ENCODE assay signal across 19 cellular contexts in genomic region chr10:113999520-113999919, GRCh38. TPM values are rescaled to one million over a fixed set of nuclear protein-coding genes. Genes with fewer than 3 reads are reported as not detected.
DNase-seq lines count a peak whose midpoint lies in the region; ATAC-seq and TF ChIP-seq lines count a peak whose summit lies in the region.
"Had no signal": no experiment of that assay in that cellular context is flagged by ENCODE, and none has a peak within 500 bp of the region (broad histone marks: within the 10 kb centered on the region; RNA-seq: fewer than 3 reads in every experiment).

No MANE protein-coding gene starts in this region.

- H3K4me1 Mint-ChIP-seq in dendritic cell treated with granulocyte-macrophage colony-stimulating factor and Interleukin-4, amounts not matched to agents 40 ng/mL and 50 ng/mL, for 4 days (ENCODE audit: low read depth): peaks cover 54% of the 10 kb centered on the region
- no peaks in the 10 kb centered on the region for H3K4me1 Mint-ChIP-seq in activated T-cell treated with anti-CD3 and anti-CD28 coated beads, Interleukin-2, amount 50 U/mL, for 72 hours (ENCODE audit: low read depth)
- peaks cover 2% of the 10 kb centered on the region for H3K4me1 Mint-ChIP-seq in activated naive CD4-positive, alpha-beta T cell treated with anti-CD3 and anti-CD28 coated beads for 36 hours (ENCODE audit: low read depth)

- TF ChIP-seq CTCF in right atrium auricular region (IDR thresholded peaks at IDR 0.05): no peak
- no peak for TF ChIP-seq CTCF in mucosa of descending colon (IDR thresholded peaks at IDR 0.05)

- H3K36me3 ChIP-seq in right atrium auricular region (no peaks in the 10 kb centered on the region), mucosa of descending colon (ENCODE audit: low read depth) (no peaks in the 10 kb centered on the region)

- H3K9me3 ChIP-seq in right atrium auricular region: no peaks in the 10 kb centered on the region
- no peaks in the 10 kb centered on the region for H3K9me3 ChIP-seq in mucosa of descending colon

- ATAC-seq in Right ventricle myocardium superior (ENCODE audit: poor library complexity) (peak; percentile 44), mucosa of descending colon (peak; percentile 86)
- no peak for ATAC-seq in activated T-cell treated with anti-CD3 and anti-CD28 coated beads, Interleukin-2, amount 50 U/mL, for 72 hours (replicated peaks in 1 of 2)
- ATAC-seq: CD8-positive, alpha-beta T cell; HCT116 had no signal

- H3K4me3 ChIP-seq in right atrium auricular region (no peak overlapping the region), mucosa of descending colon (no peak overlapping the region)
- H3K4me3 ChIP-seq: GM23248 had no signal

- no peak overlapping the region for H3K27ac ChIP-seq in right atrium auricular region
- H3K27ac ChIP-seq: GM23248 had no signal

- H3K4me1 ChIP-seq in right atrium auricular region: peaks cover 0 to 9% of the 10 kb centered on the region in 2 donors
- peaks cover 9% of the 10 kb centered on the region for H3K4me1 ChIP-seq in mucosa of descending colon (ENCODE audit: low read depth)

- H3K27me3 Mint-ChIP-seq in dendritic cell treated with granulocyte-macrophage colony-stimulating factor and Interleukin-4, amounts not matched to agents 40 ng/mL and 50 ng/mL, for 4 days: peaks cover 21% of the 10 kb centered on the region
- H3K27me3 Mint-ChIP-seq in activated T-cell treated with anti-CD3 and anti-CD28 coated beads, Interleukin-2, amount 50 U/mL, for 72 hours (ENCODE audit: low read depth): peaks cover 51% of the 10 kb centered on the region
- peaks cover 5% of the 10 kb centered on the region for H3K27me3 Mint-ChIP-seq in activated naive CD4-positive, alpha-beta T cell treated with anti-CD3 and anti-CD28 coated beads for 36 hours (ENCODE audit: low read depth)

- no peaks in the 10 kb centered on the region for H3K9me3 Mint-ChIP-seq in dendritic cell treated with granulocyte-macrophage colony-stimulating factor and Interleukin-4, amounts not matched to agents 40 ng/mL and 50 ng/mL, for 4 days
- H3K9me3 Mint-ChIP-seq in activated T-cell treated with anti-CD3 and anti-CD28 coated beads, Interleukin-2, amount 50 U/mL, for 72 hours: no peaks in the 10 kb centered on the region
- no peaks in the 10 kb centered on the region for H3K9me3 Mint-ChIP-seq in activated naive CD4-positive, alpha-beta T cell treated with anti-CD3 and anti-CD28 coated beads for 36 hours
- H3K9me3 Mint-ChIP-seq: CD8-positive, alpha-beta T cell had no signal

- H3K36me3 Mint-ChIP-seq in dendritic cell treated with granulocyte-macrophage colony-stimulating factor and Interleukin-4, amounts not matched to agents 40 ng/mL and 50 ng/mL, for 4 days (ENCODE audit: low read depth): no peaks in the 10 kb centered on the region
- no peaks in the 10 kb centered on the region for H3K36me3 Mint-ChIP-seq in activated T-cell treated with anti-CD3 and anti-CD28 coated beads, Interleukin-2, amount 50 U/mL, for 72 hours (ENCODE audit: insufficient read depth in 2 of 2)
- no peaks in the 10 kb centered on the region for H3K36me3 Mint-ChIP-seq in activated naive CD4-positive, alpha-beta T cell treated with anti-CD3 and anti-CD28 coated beads for 36 hours (ENCODE audit: low read depth)
- H3K36me3 Mint-ChIP-seq: CD8-positive, alpha-beta T cell had no signal

- H3K27me3 ChIP-seq in right atrium auricular region: no peaks in the 10 kb centered on the region

- peak overlapping the region; percentile 54 for H3K27ac Mint-ChIP-seq in dendritic cell treated with granulocyte-macrophage colony-stimulating factor and Interleukin-4, amounts not matched to agents 40 ng/mL and 50 ng/mL, for 4 days
- no peak overlapping the region for H3K27ac Mint-ChIP-seq in activated T-cell treated with anti-CD3 and anti-CD28 coated beads, Interleukin-2, amount 50 U/mL, for 72 hours
- H3K27ac Mint-ChIP-seq in activated naive CD4-positive, alpha-beta T cell treated with anti-CD3 and anti-CD28 coated beads for 36 hours: no peak overlapping the region
- H3K27ac Mint-ChIP-seq: CD8-positive, alpha-beta T cell had no signal

- intact Hi-C loops in Right ventricle myocardium superior (cut with DNase I) (no loop called here), mucosa of descending colon (cut with DNase I, micrococcal nuclease) (no loop called here)
- intact Hi-C loops in dendritic cell treated with granulocyte-macrophage colony-stimulating factor and Interleukin-4, amounts not matched to agents 40 ng/mL and 50 ng/mL, for 4 days (cut with micrococcal nuclease): no loop called here
- intact Hi-C loops in activated naive CD4-positive, alpha-beta T cell treated with anti-CD3 and anti-CD28 coated beads for 36 hours (cut with micrococcal nuclease): no loop called here

- CTCF ChIA-PET in activated naive CD4-positive, alpha-beta T cell treated with anti-CD3 and anti-CD28 coated beads for 36 hours (lab: Charles Lee): no interaction called here

- DNase-seq in Right ventricle myocardium superior (no peak), right atrium auricular region (ENCODE audit: low spot score) (no peak), mucosa of descending colon (peak; percentile 48 to 71 (median 61))
- DNase-seq in activated T-cell treated with anti-CD3 and anti-CD28 coated beads, Interleukin-2, amount 50 U/mL, for 72 hours: no peak
- DNase-seq in stimulated activated CD4-positive, alpha-beta T cell treated with anti-CD3 and anti-CD28 coated beads, Interleukin-12 subunit alpha, Interleukin-12 subunit beta, amount 100 ng/mL, for 4 hours: no peak
- no peak for DNase-seq in activated naive CD4-positive, alpha-beta T cell treated with anti-CD3 and anti-CD28 coated beads for 36 hours
- no peak for DNase-seq in effector CD4-positive, alpha-beta T cell
- DNase-seq: CD8-positive, alpha-beta T cell; DND-41; GF-D8; GM23248; NCI-H1092; NCI-H1694; NCI-H69; NK-92 treated with Interleukin-12 subunit alpha and Interleukin-12 subunit beta, amount 100 ng/mL, for 24 hours; OCI-M1; RPMI8226 had no signal

- H3K4me3 Mint-ChIP-seq in dendritic cell treated with granulocyte-macrophage colony-stimulating factor and Interleukin-4, amounts not matched to agents 40 ng/mL and 50 ng/mL, for 4 days: no peak overlapping the region
- H3K4me3 Mint-ChIP-seq in activated T-cell treated with anti-CD3 and anti-CD28 coated beads, Interleukin-2, amount 50 U/mL, for 72 hours: no peak overlapping the region
- H3K4me3 Mint-ChIP-seq in activated naive CD4-positive, alpha-beta T cell treated with anti-CD3 and anti-CD28 coated beads for 36 hours: no peak overlapping the region
- H3K4me3 Mint-ChIP-seq: CD8-positive, alpha-beta T cell had no signal

RNA-seq across cellular contexts. Expression of gene ADRB1, which starts 44.1 kb away (rescaled TPM):
- total RNA-seq in Right ventricle myocardium superior (63.0 TPM), right atrium auricular region (10 to 100 TPM; 32.8 to 49.8 TPM), mucosa of descending colon (1 to 10 TPM; 1.5 to 2.8 (median 1.8) TPM)
- not detected for total RNA-seq in activated T-cell treated with anti-CD3 and anti-CD28 coated beads, Interleukin-2, amount 50 U/mL, for 72 hours
- total RNA-seq in activated naive CD4-positive, alpha-beta T cell treated with anti-CD3 and anti-CD28 coated beads for 36 hours: not detected
- total RNA-seq: GM23248 had no signal

Comparison
In these comparisons a context has a peak if more than half of its experiments do, and no peak if none do; other contexts are left out.
1. ATAC-seq: peak in Right ventricle myocardium superior (single experiment) and mucosa of descending colon (single experiment); none in activated T-cell treated with anti-CD3 and anti-CD28 coated beads, Interleukin-2, amount 50 U/mL, for 72 hours (0 of 2).
2. DNase-seq: peak in mucosa of descending colon (3 of 3); none in Right ventricle myocardium superior (single experiment), right atrium auricular region (single experiment), activated T-cell treated with anti-CD3 and anti-CD28 coated beads, Interleukin-2, amount 50 U/mL, for 72 hours (0 of 2), stimulated activated CD4-positive, alpha-beta T cell treated with anti-CD3 and anti-CD28 coated beads, Interleukin-12 subunit alpha, Interleukin-12 subunit beta, amount 100 ng/mL, for 4 hours (single experiment), activated naive CD4-positive, alpha-beta T cell treated with anti-CD3 and anti-CD28 coated beads for 36 hours (single experiment) and effector CD4-positive, alpha-beta T cell (single experiment).
3. RNA of gene ADRB1, which starts 44.1 kb away (total RNA-seq): 63.0 TPM in Right ventricle myocardium superior (single experiment) and 32.8 to 49.8 TPM in right atrium auricular region; 1.5 to 2.8 TPM in mucosa of descending colon, not detected in activated T-cell treated with anti-CD3 and anti-CD28 coated beads, Interleukin-2, amount 50 U/mL, for 72 hours and not detected in activated naive CD4-positive, alpha-beta T cell treated with anti-CD3 and anti-CD28 coated beads for 36 hours; every median in the first group is over 4 times any median in the second.